ENCODE assay signal across 15 cellular contexts in genomic region chr5:42953061-42953460, GRCh38.
A peak's percentile ranks its signal among the peaks of the same experiment; 100 is the strongest.
DNase-seq lines count a peak whose midpoint lies in the region; ATAC-seq lines count a peak whose summit lies in the region.
"Had no signal": no experiment of that assay in that cellular context is flagged by ENCODE, and none has a peak within 500 bp of the region (broad histone marks: within the 10 kb centered on the region; RNA-seq: fewer than 3 reads in every experiment).

No MANE protein-coding gene starts in this region.

- CTCF ChIA-PET in activated CD8-positive, alpha-beta memory T cell treated with anti-CD3 and anti-CD28 coated beads, Interleukin-2, amount 10 ng/mL, durations not matched to agents 7 days and 5 days (lab: Charles Lee), result interaction anchor here (0.9 to 5.5 kb wide), 4 partner anchors 13 to 67 kb away, joined by 3 to 65 read pairs (median 14); no protein-coding TSS in a partner anchor

- peak overlapping the region; percentile 99 for H3K27ac Mint-ChIP-seq in activated CD8-positive, alpha-beta memory T cell treated with anti-CD3 and anti-CD28 coated beads, Interleukin-2, amount 10 ng/mL, durations not matched to agents 7 days and 5 days
- peak overlapping the region; percentile 99 for H3K27ac Mint-ChIP-seq in T-helper 17 cell
- peak overlapping the region; percentile 100 for H3K27ac Mint-ChIP-seq in effector memory CD8-positive, alpha-beta T cell

- H3K9ac ChIP-seq in skeletal muscle satellite cell (ENCODE audit: low read depth, low read length), result no peak overlapping the region

- H3K4me3 ChIP-seq in skeletal muscle satellite cell (ENCODE audit: low read length), result no peak overlapping the region
- H3K4me3 ChIP-seq: hepatocyte had no signal

- ATAC-seq in activated CD8-positive, alpha-beta memory T cell treated with anti-CD3 and anti-CD28 coated beads, Interleukin-2, amount 10 ng/mL, durations not matched to agents 7 days and 5 days, result no peak
- ATAC-seq in T-helper 17 cell, result no peak
- ATAC-seq in effector memory CD8-positive, alpha-beta T cell (replicated peaks), result no peak
- ATAC-seq: left ventricle myocardium superior, PC-3 had no signal

- H3K4me1 ChIP-seq in skeletal muscle satellite cell (ENCODE audit: control insufficient read depth, insufficient read depth, low read length), result peaks cover 28% of the 10 kb centered on the region

- DNase-seq in activated CD8-positive, alpha-beta memory T cell treated with anti-CD3 and anti-CD28 coated beads, Interleukin-2, amount 10 ng/mL, durations not matched to agents 7 days and 5 days, result no peak
- no peak for DNase-seq in activated CD8-positive, alpha-beta memory T cell treated with anti-CD3 and anti-CD28 coated beads, Interleukin-2, amount 50 U/mL, for 4 hours
- DNase-seq in T-helper 17 cell (no peak), NCI-H2196 treated with DMSO at 0.1 percent for 48 hours (lab: John Stamatoyannopoulos, UW; ENCODE audit: unreplicated experiment) (no peak), NCI-H1436 (lab: John Stamatoyannopoulos, UW) (no peak), mucosa of gallbladder (ENCODE audit: low spot score) (no peak)
- DNase-seq in effector memory CD8-positive, alpha-beta T cell, result no peak
- DNase-seq: activated CD4-positive, alpha-beta T cell treated with anti-CD3 and anti-CD28 coated beads for 48 hours; left ventricle myocardium superior; NCI-H2227 treated with DMSO at 0.1 percent for 48 hours; nucleus accumbens; PC-3; stimulated activated CD4-positive, alpha-beta T cell treated with anti-CD3 and anti-CD28 coated beads, Interleukin-12 subunit alpha, Interleukin-12 subunit beta, amount 100 ng/mL, for 4 hours had no signal

- peaks cover 25% of the 10 kb centered on the region for H3K36me3 Mint-ChIP-seq in activated CD8-positive, alpha-beta memory T cell treated with anti-CD3 and anti-CD28 coated beads, Interleukin-2, amount 10 ng/mL, durations not matched to agents 7 days and 5 days
- no peaks in the 10 kb centered on the region for H3K36me3 Mint-ChIP-seq in T-helper 17 cell (ENCODE audit: low read depth)
- H3K36me3 Mint-ChIP-seq in effector memory CD8-positive, alpha-beta T cell (ENCODE audit: insufficient read depth), result peaks cover 60% of the 10 kb centered on the region

- H3K9me3 ChIP-seq in T-helper 17 cell (ENCODE audit: control insufficient read depth, low read length, poor library complexity, severe bottlenecking) (no peaks in the 10 kb centered on the region), skeletal muscle satellite cell (replicated peaks; ENCODE audit: low read length) (peaks cover 25% of the 10 kb centered on the region)

- no peaks in the 10 kb centered on the region for H3K27me3 ChIP-seq in skeletal muscle satellite cell (ENCODE audit: control insufficient read depth, insufficient read depth, low read length)
- H3K27me3 ChIP-seq: hepatocyte had no signal

- no peaks in the 10 kb centered on the region for H3K36me3 ChIP-seq in skeletal muscle satellite cell (ENCODE audit: insufficient read depth, low read length)

- H3K9me3 Mint-ChIP-seq in activated CD8-positive, alpha-beta memory T cell treated with anti-CD3 and anti-CD28 coated beads, Interleukin-2, amount 10 ng/mL, durations not matched to agents 7 days and 5 days (ENCODE audit: low read depth), result peaks cover 6% of the 10 kb centered on the region
- no peaks in the 10 kb centered on the region for H3K9me3 Mint-ChIP-seq in effector memory CD8-positive, alpha-beta T cell

- peak overlapping the region; percentile 31 for H3K4me2 ChIP-seq in skeletal muscle satellite cell (ENCODE audit: low read length)
- H3K4me2 ChIP-seq: hepatocyte had no signal

- H3K4me3 Mint-ChIP-seq in activated CD8-positive, alpha-beta memory T cell treated with anti-CD3 and anti-CD28 coated beads, Interleukin-2, amount 10 ng/mL, durations not matched to agents 7 days and 5 days, result peak overlapping the region; percentile 83
- peak overlapping the region; percentile 91 for H3K4me3 Mint-ChIP-seq in T-helper 17 cell
- peak overlapping the region; percentile 95 for H3K4me3 Mint-ChIP-seq in effector memory CD8-positive, alpha-beta T cell

- no peaks in the 10 kb centered on the region for H3K27me3 Mint-ChIP-seq in activated CD8-positive, alpha-beta memory T cell treated with anti-CD3 and anti-CD28 coated beads, Interleukin-2, amount 10 ng/mL, durations not matched to agents 7 days and 5 days
- no peaks in the 10 kb centered on the region for H3K27me3 Mint-ChIP-seq in T-helper 17 cell
- H3K27me3 Mint-ChIP-seq in effector memory CD8-positive, alpha-beta T cell, result no peaks in the 10 kb centered on the region

- peaks cover 32% of the 10 kb centered on the region for H3K4me1 Mint-ChIP-seq in activated CD8-positive, alpha-beta memory T cell treated with anti-CD3 and anti-CD28 coated beads, Interleukin-2, amount 10 ng/mL, durations not matched to agents 7 days and 5 days
- peaks cover 23% of the 10 kb centered on the region for H3K4me1 Mint-ChIP-seq in T-helper 17 cell
- H3K4me1 Mint-ChIP-seq in effector memory CD8-positive, alpha-beta T cell (ENCODE audit: low read depth in 2 of 2), result peaks cover 22 to 31% of the 10 kb centered on the region in 2 donors
